In the genomic region with DNA sequence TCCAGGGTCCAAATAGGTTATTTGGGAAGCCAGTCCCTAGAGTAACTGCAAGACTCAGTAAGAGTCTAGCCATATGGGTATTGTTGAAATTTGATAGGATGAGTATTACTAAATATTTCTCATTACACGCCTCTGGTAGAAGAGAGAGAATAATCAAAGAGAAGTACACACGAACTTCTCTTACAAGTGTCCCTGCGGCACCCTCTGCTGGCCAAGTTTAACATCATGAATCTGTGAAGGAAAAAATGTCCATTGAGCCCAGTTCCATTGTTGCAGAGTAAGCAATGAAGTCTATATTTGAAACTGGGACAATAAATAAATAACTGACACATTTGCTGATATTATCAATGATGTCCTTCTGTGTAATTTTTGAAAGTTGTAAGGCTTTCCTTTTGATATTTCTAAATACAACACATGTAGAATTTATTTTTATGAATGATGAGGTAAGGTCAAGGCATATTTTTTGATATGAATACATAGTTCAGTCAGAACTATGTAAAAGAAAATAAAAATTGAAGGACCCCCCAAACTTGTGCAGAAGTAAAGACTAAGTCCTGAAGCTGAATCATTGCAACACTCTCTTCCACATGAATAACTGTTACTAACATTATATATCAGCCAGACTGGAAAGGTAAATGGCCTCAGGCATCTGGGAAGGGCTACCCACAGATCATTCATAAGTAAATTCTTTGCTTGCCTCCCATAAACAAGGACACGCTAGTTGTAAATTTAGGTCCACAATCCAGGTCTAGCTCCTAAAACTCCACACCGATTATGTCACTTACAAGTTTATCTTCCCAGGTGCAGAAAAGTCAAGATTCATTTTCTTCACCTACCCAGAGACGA, we compare ENCODE assay signal across 9 cellular contexts. TPM values are rescaled to one million over a fixed set of nuclear protein-coding genes. Genes with fewer than 3 reads are reported as not detected.
A peak's percentile ranks its signal among the peaks of the same experiment; 100 is the strongest.
DNase-seq lines count a peak whose midpoint lies in the region; ATAC-seq, FAIRE-seq and TF ChIP-seq lines count a peak whose summit lies in the region.
"Had no signal": no experiment of that assay in that cellular context is flagged by ENCODE, and none has a peak within 500 bp of the region (broad histone marks: within the 10 kb centered on the region; RNA-seq: fewer than 3 reads in every experiment).

No MANE protein-coding gene starts in this region.

- no peak overlapping the region for H4K8ac ChIP-seq in H9 (replicated peaks; ENCODE audit: insufficient read length, low read depth, low read length)

- BruUV-seq in K562 (replicated peaks; lab: Mats Ljungman, UMichigan) = no TSS peak

- TF ChIP-seq RAD21 in K562 (CRISPR knock-in tag; conservative IDR thresholded peaks at IDR 0.05 in 1 of 2, IDR thresholded peaks at IDR 0.05 in 1 of 2) = peak; percentile 75 to 86

- WGBS in H9 (ENCODE audit: extremely low coverage, insufficient read length, low lambda C conversion rate) = no CpG with 5 or more reads among the region's 6 CpGs
- 0% methylated on average over 6 of the region's 6 CpGs for WGBS in K562 (ENCODE audit: insufficient coverage, low coverage, missing lambda C conversion rate)
- 38 to 44% (median 38%) methylated on average over 6 of the region's 6 CpGs for WGBS in stomach, 5 donors

- no peak overlapping the region for H2BK5ac ChIP-seq in H9 (ENCODE audit: insufficient read length, low read length)

- no peaks in the 10 kb centered on the region for H3K27me3 Mint-ChIP-seq in H9 (ENCODE audit: low read depth)

- H3K27ac ChIP-seq in H9 (ENCODE audit: insufficient read length, low read depth, low read length) (no peak overlapping the region), K562 (ENCODE audit: extremely low read depth, low read depth, low read length) (no peak overlapping the region), keratinocyte (ENCODE audit: control insufficient read depth, insufficient read depth, low read length) (no peak overlapping the region), stomach (no peak overlapping the region)

- H3K14ac ChIP-seq in H9 (ENCODE audit: insufficient read depth, low read length) = no peak overlapping the region

- H3K9me3 ChIP-seq in H9 (ENCODE audit: control insufficient read depth, low read depth, low read length) = no peaks in the 10 kb centered on the region
- H3K9me3 ChIP-seq in K562 (replicated peaks; ENCODE audit: control insufficient read depth, insufficient read depth, low read depth, low read length) = no peaks in the 10 kb centered on the region
- no peaks in the 10 kb centered on the region for H3K9me3 ChIP-seq in keratinocyte (ENCODE audit: control insufficient read depth, low read depth, low read length)
- H3K9me3 ChIP-seq in stomach = no peaks in the 10 kb centered on the region

- no peak overlapping the region for H2AK5ac ChIP-seq in H9 (ENCODE audit: insufficient read length, low read length)

- no peaks in the 10 kb centered on the region for H3K79me1 ChIP-seq in H9 (ENCODE audit: insufficient read depth, low read depth, low read length, poor library complexity, severe bottlenecking)

- FAIRE-seq in K562 (lab: Jason Lieb, UNC) = peak; percentile 77
- FAIRE-seq in keratinocyte (lab: Jason Lieb, UNC) = peak; percentile 51

- no peaks in the 10 kb centered on the region for H3K9me3 Mint-ChIP-seq in H9
- H3K9me3 Mint-ChIP-seq: T-cell had no signal

- H2BK12ac ChIP-seq in H9 (ENCODE audit: insufficient read length, low read depth, low read length) = no peak overlapping the region

- H3K23ac ChIP-seq in H9 (ENCODE audit: insufficient read length, low read depth, low read length) = no peak overlapping the region

- no peaks in the 10 kb centered on the region for H3K27me3 ChIP-seq in H9 (ENCODE audit: insufficient read depth, low read length)
- no peaks in the 10 kb centered on the region for H3K27me3 ChIP-seq in K562 (ENCODE audit: control insufficient read depth in 2 of 2, insufficient read depth in 2 of 2, low read length in 2 of 2)
- no peaks in the 10 kb centered on the region for H3K27me3 ChIP-seq in keratinocyte (ENCODE audit: control insufficient read depth, extremely low read depth, insufficient read depth, low read length)
- no peaks in the 10 kb centered on the region for H3K27me3 ChIP-seq in stomach

- intact Hi-C loops in K562 (cut with micrococcal nuclease) = loop anchor here (1.0 to 10.0 kb wide), 4 partner anchors 140 to 817 kb away; partner anchors contain the start of gene OR51D1
- intact Hi-C loops in stomach (cut with DNase I; ENCODE audit: low total_unique reads) = loop anchor here (5.0 kb wide), 1 partner anchor 367 kb away; the partner anchor contains the start of gene OR51D1

- POLR2A ChIA-PET in K562 (lab: Yijun Ruan, JAX) = interaction anchor here (1.0 kb wide), 1 partner anchor 27 kb away, joined by 3 read pairs; no protein-coding TSS in a partner anchor

- no peaks in the 10 kb centered on the region for H3K4me1 ChIP-seq in H9 (ENCODE audit: insufficient read depth, low read length)
- H3K4me1 ChIP-seq in K562 (replicated peaks in 1 of 2; ENCODE audit: control insufficient read depth in 2 of 2, insufficient read depth in 2 of 2, low read length in 2 of 2) = no peaks in the 10 kb centered on the region
- H3K4me1 ChIP-seq in keratinocyte (ENCODE audit: control insufficient read depth, extremely low read depth, insufficient read depth, low read length) = peaks cover 4% of the 10 kb centered on the region
- no peaks in the 10 kb centered on the region for H3K4me1 ChIP-seq in stomach

- TF ChIP-seq CTCF in H9 (conservative IDR thresholded peaks at IDR 0.05) (peak; percentile 86), K562 (IDR thresholded peaks at IDR 0.05 in 2 of 3, conservative IDR thresholded peaks at IDR 0.05 in 1 of 3; ENCODE audit: insufficient read depth in 2 of 3, low read depth in 1 of 3, low read length in 3 of 3) (peak; percentile 65 to 76 (median 68); a peak in 4 of 6 replicates), keratinocyte (optimal IDR thresholded peaks at IDR 0.05 in 1 of 3, IDR thresholded peaks at IDR 0.05 in 1 of 3, conservative IDR thresholded peaks at IDR 0.05 in 1 of 3; ENCODE audit: extremely low read depth in 1 of 3, insufficient read depth in 2 of 3, low read length in 3 of 3) (peak; percentile 57 to 67 (median 60)), stomach (IDR thresholded peaks at IDR 0.05) (peak in 5 of 7 experiments; percentile 21 to 53 (median 42))

- no peak overlapping the region for H2BK20ac ChIP-seq in H9 (ENCODE audit: low read depth, low read length, poor library complexity, severe bottlenecking)

- dilution Hi-C loops in keratinocyte (cut with MboI; ENCODE audit: extremely low pct_ligation_motif_present, low sequenced_read_pairs) = no loop called here

- no peak overlapping the region for H3K56ac ChIP-seq in H9 (ENCODE audit: insufficient read length, low read depth, low read length)

- CTCF ChIA-PET in K562 (lab: Yijun Ruan, JAX; ENCODE audit: low intra/inter-chr PET ratio) = interaction anchor here (0.6 to 2.0 kb wide), 5 partner anchors 368 to 1246 kb away, joined by 3 to 7 read pairs (median 5); partner anchors contain the start of gene OR51D1

- H2BK120ac ChIP-seq in H9 (ENCODE audit: low read depth, low read length, poor library complexity, severe bottlenecking) = no peak overlapping the region

- H3K4me1 Mint-ChIP-seq in H9 = no peaks in the 10 kb centered on the region
- H3K4me1 Mint-ChIP-seq: T-cell had no signal

- H4K91ac ChIP-seq in H9 (ENCODE audit: insufficient read length, low read depth, low read length) = no peak overlapping the region

- H3K4me3 Mint-ChIP-seq in H9 = no peak overlapping the region
- H3K4me3 Mint-ChIP-seq: T-cell had no signal

- H3K79me2 ChIP-seq in H9 (ENCODE audit: insufficient read depth, low read length) (no peaks in the 10 kb centered on the region), K562 (ENCODE audit: control insufficient read depth, insufficient read depth, low read length) (no peaks in the 10 kb centered on the region), keratinocyte (ENCODE audit: control insufficient read depth, insufficient read depth, low read length) (no peaks in the 10 kb centered on the region)

- in situ Hi-C loops in K562 (cut with MboI) = loop anchor here (5.0 to 25.0 kb wide), 2 partner anchors 367 to 817 kb away; partner anchors contain the start of gene OR51D1

- peak; percentile 77 for DNase-seq in DMS53 treated with DMSO at 0.1 percent for 48 hours (lab: John Stamatoyannopoulos, UW; ENCODE audit: unreplicated experiment)
- peak; percentile 40 for DNase-seq in H9
- DNase-seq in NCI-H526 (lab: John Stamatoyannopoulos, UW) = peak; percentile 38 to 84
- peak; percentile 29 to 71 (median 36) for DNase-seq in K562 (ENCODE audit: extremely low read depth in 1 of 4, low spot score in 3 of 4)
- peak; percentile 56 for DNase-seq in keratinocyte (ENCODE audit: low read depth, low spot score)
- peak; percentile 72 for DNase-seq in stomach

- no peak overlapping the region for H3K4ac ChIP-seq in H9 (ENCODE audit: low read depth, low read length)

- no peaks in the 10 kb centered on the region for H3K23me2 ChIP-seq in H9 (ENCODE audit: insufficient read length, low read depth, low read length, poor library complexity, severe bottlenecking)

- H2AFZ ChIP-seq in H9 (ENCODE audit: low read length) (no peak overlapping the region), K562 (ENCODE audit: low read depth, low read length) (no peak overlapping the region), keratinocyte (ENCODE audit: control insufficient read depth, low read length) (no peak overlapping the region)

- H3K9ac ChIP-seq in H9 (ENCODE audit: extremely low read depth, insufficient read length, low read length) (no peak overlapping the region), K562 (ENCODE audit: insufficient read depth in 1 of 2, low read depth in 2 of 2, low read length in 2 of 2) (no peak overlapping the region), keratinocyte (ENCODE audit: control insufficient read depth, extremely low read depth, insufficient read depth, low read length) (no peak overlapping the region)

- ATAC-seq in K562 (peak; percentile 78), HG03139 (IDR thresholded peaks at IDR 0.05; ENCODE audit: unreplicated experiment) (no peak), HG03280 (IDR thresholded peaks at IDR 0.05; ENCODE audit: unreplicated experiment) (no peak)
- ATAC-seq: T-cell had no signal

- H3K36me3 Mint-ChIP-seq in H9 (ENCODE audit: insufficient read depth in 1 of 3, low read depth in 3 of 3) = no peaks in the 10 kb centered on the region
- H3K36me3 Mint-ChIP-seq: T-cell had no signal

- TF ChIP-seq POLR2A in K562 (conservative IDR thresholded peaks at IDR 0.05) (no peak), stomach (IDR thresholded peaks at IDR 0.05) (no peak)

- H3K4me3 ChIP-seq in K562 (no peak overlapping the region), keratinocyte (ENCODE audit: control insufficient read depth in 2 of 3, extremely low read depth in 1 of 3, insufficient read depth in 2 of 3, low read depth in 1 of 3, low read length in 3 of 3) (no peak overlapping the region), stomach (no peak overlapping the region)

- H3K4me2 ChIP-seq in H9 (ENCODE audit: insufficient read depth, insufficient read length, low read length) (no peak overlapping the region), K562 (ENCODE audit: insufficient read depth, low read length) (no peak overlapping the region), keratinocyte (ENCODE audit: control insufficient read depth, extremely low read depth, insufficient read depth, low read depth, low read length) (no peak overlapping the region)

- no peak overlapping the region for H4K5ac ChIP-seq in H9 (ENCODE audit: insufficient read length, low read depth, low read length)

- no peak overlapping the region for H2BK15ac ChIP-seq in H9 (ENCODE audit: low read depth, low read length)

- TF ChIP-seq EP300 in K562 (IDR thresholded peaks at IDR 0.05; ENCODE audit: low read length) (no peak), stomach (IDR thresholded peaks at IDR 0.05) (no peak)

- H3K36me3 ChIP-seq in K562 (ENCODE audit: control insufficient read depth, insufficient read depth, low read length) (no peaks in the 10 kb centered on the region), keratinocyte (ENCODE audit: control insufficient read depth in 2 of 2, extremely low read depth in 1 of 2, insufficient read depth in 2 of 2, low read length in 2 of 2) (no peaks in the 10 kb centered on the region), stomach (no peaks in the 10 kb centered on the region)

- no peak overlapping the region for H3K18ac ChIP-seq in H9 (ENCODE audit: insufficient read length, low read depth, low read length)

- H4K20me1 ChIP-seq in H9 (ENCODE audit: control insufficient read depth, insufficient read depth, insufficient read length) (no peaks in the 10 kb centered on the region), K562 (replicated peaks; ENCODE audit: control insufficient read depth, insufficient read depth, low read length) (no peaks in the 10 kb centered on the region), keratinocyte (ENCODE audit: control insufficient read depth, extremely low read depth, insufficient read depth, low read length) (no peaks in the 10 kb centered on the region)

- no peak overlapping the region for H3T11ph ChIP-seq in H9 (ENCODE audit: low read length)

- H3K9me1 ChIP-seq in K562 (ENCODE audit: control insufficient read depth, insufficient read depth, low read length) (no peaks in the 10 kb centered on the region), keratinocyte (ENCODE audit: control insufficient read depth, extremely low read depth, insufficient read depth, low read length) (no peaks in the 10 kb centered on the region)

- H3K27ac Mint-ChIP-seq in H9 = no peak overlapping the region
- H3K27ac Mint-ChIP-seq: T-cell had no signal

RNA-seq across cellular contexts. Expression of gene OR51L1, which starts 10.0 kb away (rescaled TPM):
- total RNA-seq in H9 (2021) = not detected in 2 replicates
- total RNA-seq in K562 (2011; cell fraction: chromatin; rRNA removed; ENCODE audit: low replicate concordance) = not detected in 2 replicates
- not detected in 2 replicates for total RNA-seq in K562 (2011; cell fraction: nucleolus; rRNA removed)
- not detected in 2 replicates for total RNA-seq in K562 (2011; cell fraction: nucleoplasm; rRNA removed)
- total RNA-seq in K562 (2014; rRNA removed) = not detected in 2 replicates
- not detected in 2 replicates for total RNA-seq in K562 (2014; rRNA removed; fragmentation: Illumina TruSeq; extraction: Trizol)
- not detected in 2 replicates for total RNA-seq in K562 (2015; rRNA removed; fragmentation: Illumina TruSeq; extraction: Trizol)
- not detected in 2 replicates for total RNA-seq in K562 (2021)
- polyA plus RNA-seq in K562 (2011; rRNA removed) = not detected in 2 replicates
- polyA plus RNA-seq in K562 (2011; cell fraction: cytosol; rRNA removed) = not detected in 2 replicates
- not detected in 2 replicates for polyA plus RNA-seq in K562 (2011; cell fraction: nucleus; rRNA removed)
- not detected in 2 replicates for polyA plus RNA-seq in K562 (2012)
- polyA plus RNA-seq in K562 (2014; fragmentation: Illumina TruSeq; extraction: Trizol) = not detected in 2 replicates
- not detected for polyA plus RNA-seq in K562 (2014; fragmentation: Nextera tagmentation; extraction: Ambion mirVana)
- not detected in 2 replicates for polyA plus RNA-seq in K562 (2014; rRNA removed)
- polyA minus RNA-seq in K562 (2011; rRNA and poly(A)+ RNA removed) = not detected in 2 replicates
- not detected in 2 replicates for polyA minus RNA-seq in K562 (2011; cell fraction: cytosol; rRNA and poly(A)+ RNA removed)
- polyA minus RNA-seq in K562 (2011; cell fraction: nucleus; rRNA and poly(A)+ RNA removed) = not detected in 2 replicates
- not detected in 3 replicates for polyA plus RNA-seq in keratinocyte
- polyA plus RNA-seq in keratinocyte (2011; ENCODE audit: low read depth) = not detected
- not detected in 2 replicates for polyA plus RNA-seq in keratinocyte (2011; cell fraction: cytosol; rRNA removed)
- not detected in 2 replicates for polyA plus RNA-seq in keratinocyte (2011; cell fraction: nucleus; rRNA removed)
- not detected in 2 replicates for polyA plus RNA-seq in keratinocyte (2012; ENCODE audit: low replicate concordance)
- polyA minus RNA-seq in keratinocyte = not detected in 3 replicates
- polyA minus RNA-seq in keratinocyte (2011; cell fraction: cytosol; rRNA and poly(A)+ RNA removed) = not detected
- polyA minus RNA-seq in keratinocyte (2011; cell fraction: nucleus; rRNA and poly(A)+ RNA removed) = not detected in 2 replicates
- total RNA-seq in stomach = not detected
- not detected for polyA plus RNA-seq in stomach
- total RNA-seq: T-cell had no signal

RNA-seq across cellular contexts. Expression of gene OR52J3, which starts 41.7 kb away (rescaled TPM):
- not detected in 2 replicates for total RNA-seq in H9 (2021)
- not detected in 2 replicates for total RNA-seq in K562 (2011; cell fraction: chromatin; rRNA removed; ENCODE audit: low replicate concordance)
- total RNA-seq in K562 (2011; cell fraction: nucleolus; rRNA removed) = not detected in 2 replicates
- total RNA-seq in K562 (2011; cell fraction: nucleoplasm; rRNA removed) = not detected in 2 replicates
- total RNA-seq in K562 (2014; rRNA removed) = not detected in 2 replicates
- total RNA-seq in K562 (2014; rRNA removed; fragmentation: Illumina TruSeq; extraction: Trizol) = not detected in 2 replicates
- total RNA-seq in K562 (2015; rRNA removed; fragmentation: Illumina TruSeq; extraction: Trizol) = not detected in 2 replicates
- not detected in 2 replicates for total RNA-seq in K562 (2021)
- not detected in 2 replicates for polyA plus RNA-seq in K562 (2011; rRNA removed)
- polyA plus RNA-seq in K562 (2011; cell fraction: cytosol; rRNA removed) = not detected in 2 replicates
- not detected in 2 replicates for polyA plus RNA-seq in K562 (2011; cell fraction: nucleus; rRNA removed)
- not detected in 2 replicates for polyA plus RNA-seq in K562 (2012)
- not detected in 2 replicates for polyA plus RNA-seq in K562 (2014; fragmentation: Illumina TruSeq; extraction: Trizol)
- polyA plus RNA-seq in K562 (2014; fragmentation: Nextera tagmentation; extraction: Ambion mirVana) = not detected
- not detected in 2 replicates for polyA plus RNA-seq in K562 (2014; rRNA removed)
- polyA minus RNA-seq in K562 (2011; rRNA and poly(A)+ RNA removed) = not detected in 2 replicates
- not detected in 2 replicates for polyA minus RNA-seq in K562 (2011; cell fraction: cytosol; rRNA and poly(A)+ RNA removed)
- not detected in 2 replicates for polyA minus RNA-seq in K562 (2011; cell fraction: nucleus; rRNA and poly(A)+ RNA removed)
- polyA plus RNA-seq in keratinocyte = not detected in 3 replicates
- polyA plus RNA-seq in keratinocyte (2011; ENCODE audit: low read depth) = not detected
- not detected in 2 replicates for polyA plus RNA-seq in keratinocyte (2011; cell fraction: cytosol; rRNA removed)
- not detected in 2 replicates for polyA plus RNA-seq in keratinocyte (2011; cell fraction: nucleus; rRNA removed)
- polyA plus RNA-seq in keratinocyte (2012; ENCODE audit: low replicate concordance) = not detected in 2 replicates
- polyA minus RNA-seq in keratinocyte = not detected in 3 replicates
- polyA minus RNA-seq in keratinocyte (2011; cell fraction: cytosol; rRNA and poly(A)+ RNA removed) = not detected
- not detected in 2 replicates for polyA minus RNA-seq in keratinocyte (2011; cell fraction: nucleus; rRNA and poly(A)+ RNA removed)
- total RNA-seq in stomach = not detected
- polyA plus RNA-seq in stomach = not detected
- total RNA-seq: T-cell had no signal

RNA-seq across cellular contexts. Expression of gene OR51A2, which starts 49.1 kb away (rescaled TPM):
- total RNA-seq in H9 (2021) (not detected in 2 replicates), K562 (2014; rRNA removed) (not detected in 2 replicates), K562 (2014; rRNA removed; fragmentation: Illumina TruSeq; extraction: Trizol) (not detected in 2 replicates), K562 (2015; rRNA removed; fragmentation: Illumina TruSeq; extraction: Trizol) (not detected in 2 replicates), K562 (2021) (not detected in 2 replicates), stomach (not detected)
- total RNA-seq in K562 (2011; cell fraction: chromatin; rRNA removed; ENCODE audit: low replicate concordance) = not detected in 2 replicates
- total RNA-seq in K562 (2011; cell fraction: nucleolus; rRNA removed) = not detected in 2 replicates
- total RNA-seq in K562 (2011; cell fraction: nucleoplasm; rRNA removed) = not detected in 2 replicates
- polyA plus RNA-seq in K562 (2011; rRNA removed) (not detected in 2 replicates), K562 (2014; fragmentation: Illumina TruSeq; extraction: Trizol) (not detected in 2 replicates), K562 (2014; fragmentation: Nextera tagmentation; extraction: Ambion mirVana) (not detected), K562 (2014; rRNA removed) (not detected in 2 replicates), keratinocyte (not detected in 3 replicates), stomach (not detected)
- polyA plus RNA-seq in K562 (2011; cell fraction: cytosol; rRNA removed) = not detected in 2 replicates
- polyA plus RNA-seq in K562 (2011; cell fraction: nucleus; rRNA removed) = not detected in 2 replicates
- polyA plus RNA-seq in K562 (2012) = not detected in 2 replicates
- not detected in 2 replicates for polyA minus RNA-seq in K562 (2011; rRNA and poly(A)+ RNA removed)
- polyA minus RNA-seq in K562 (2011; cell fraction: cytosol; rRNA and poly(A)+ RNA removed) = not detected in 2 replicates
- not detected in 2 replicates for polyA minus RNA-seq in K562 (2011; cell fraction: nucleus; rRNA and poly(A)+ RNA removed)
- polyA plus RNA-seq in keratinocyte (2011; ENCODE audit: low read depth) = not detected
- polyA plus RNA-seq in keratinocyte (2011; cell fraction: cytosol; rRNA removed) = not detected in 2 replicates
- not detected in 2 replicates for polyA plus RNA-seq in keratinocyte (2011; cell fraction: nucleus; rRNA removed)
- not detected in 2 replicates for polyA plus RNA-seq in keratinocyte (2012; ENCODE audit: low replicate concordance)
- not detected in 3 replicates for polyA minus RNA-seq in keratinocyte
- polyA minus RNA-seq in keratinocyte (2011; cell fraction: cytosol; rRNA and poly(A)+ RNA removed) = not detected
- not detected in 2 replicates for polyA minus RNA-seq in keratinocyte (2011; cell fraction: nucleus; rRNA and poly(A)+ RNA removed)
- total RNA-seq: T-cell had no signal

RNA-seq across cellular contexts. Expression of gene OR52E2, which starts 54.8 kb away (rescaled TPM):
- total RNA-seq in H9 (2021) (not detected in 2 replicates), K562 (2014; rRNA removed) (not detected in 2 replicates), K562 (2014; rRNA removed; fragmentation: Illumina TruSeq; extraction: Trizol) (not detected in 2 replicates), K562 (2015; rRNA removed; fragmentation: Illumina TruSeq; extraction: Trizol) (not detected in 2 replicates), K562 (2021) (not detected in 2 replicates), stomach (not detected)
- not detected in 2 replicates for total RNA-seq in K562 (2011; cell fraction: chromatin; rRNA removed; ENCODE audit: low replicate concordance)
- not detected in 2 replicates for total RNA-seq in K562 (2011; cell fraction: nucleolus; rRNA removed)
- not detected in 2 replicates for total RNA-seq in K562 (2011; cell fraction: nucleoplasm; rRNA removed)
- polyA plus RNA-seq in K562 (2011; rRNA removed) (not detected in 2 replicates), K562 (2014; fragmentation: Illumina TruSeq; extraction: Trizol) (not detected in 2 replicates), K562 (2014; fragmentation: Nextera tagmentation; extraction: Ambion mirVana) (not detected), K562 (2014; rRNA removed) (not detected in 2 replicates), keratinocyte (not detected in 3 replicates), stomach (not detected)
- polyA plus RNA-seq in K562 (2011; cell fraction: cytosol; rRNA removed) = not detected in 2 replicates
- not detected in 2 replicates for polyA plus RNA-seq in K562 (2011; cell fraction: nucleus; rRNA removed)
- polyA plus RNA-seq in K562 (2012) = not detected in 2 replicates
- polyA minus RNA-seq in K562 (2011; rRNA and poly(A)+ RNA removed) = not detected in 2 replicates
- polyA minus RNA-seq in K562 (2011; cell fraction: cytosol; rRNA and poly(A)+ RNA removed) = not detected in 2 replicates
- not detected in 2 replicates for polyA minus RNA-seq in K562 (2011; cell fraction: nucleus; rRNA and poly(A)+ RNA removed)
- polyA plus RNA-seq in keratinocyte (2011; ENCODE audit: low read depth) = not detected
- polyA plus RNA-seq in keratinocyte (2011; cell fraction: cytosol; rRNA removed) = not detected in 2 replicates
- not detected in 2 replicates for polyA plus RNA-seq in keratinocyte (2011; cell fraction: nucleus; rRNA removed)
- not detected in 2 replicates for polyA plus RNA-seq in keratinocyte (2012; ENCODE audit: low replicate concordance)
- polyA minus RNA-seq in keratinocyte = not detected in 3 replicates
- polyA minus RNA-seq in keratinocyte (2011; cell fraction: cytosol; rRNA and poly(A)+ RNA removed) = not detected
- polyA minus RNA-seq in keratinocyte (2011; cell fraction: nucleus; rRNA and poly(A)+ RNA removed) = not detected in 2 replicates
- total RNA-seq: T-cell had no signal

RNA-seq across cellular contexts. Expression of gene OR51A4, which starts 57.2 kb away (rescaled TPM):
- total RNA-seq in H9 (2021) (not detected in 2 replicates), K562 (2014; rRNA removed) (not detected in 2 replicates), K562 (2014; rRNA removed; fragmentation: Illumina TruSeq; extraction: Trizol) (not detected in 2 replicates), K562 (2015; rRNA removed; fragmentation: Illumina TruSeq; extraction: Trizol) (not detected in 2 replicates), K562 (2021) (not detected in 2 replicates), stomach (not detected)
- total RNA-seq in K562 (2011; cell fraction: chromatin; rRNA removed; ENCODE audit: low replicate concordance) = not detected in 2 replicates
- not detected in 2 replicates for total RNA-seq in K562 (2011; cell fraction: nucleolus; rRNA removed)
- not detected in 2 replicates for total RNA-seq in K562 (2011; cell fraction: nucleoplasm; rRNA removed)
- polyA plus RNA-seq in K562 (2011; rRNA removed) (not detected in 2 replicates), K562 (2014; fragmentation: Illumina TruSeq; extraction: Trizol) (not detected in 2 replicates), K562 (2014; fragmentation: Nextera tagmentation; extraction: Ambion mirVana) (not detected), K562 (2014; rRNA removed) (not detected in 2 replicates), keratinocyte (not detected in 3 replicates), stomach (not detected)
- not detected in 2 replicates for polyA plus RNA-seq in K562 (2011; cell fraction: cytosol; rRNA removed)
- not detected in 2 replicates for polyA plus RNA-seq in K562 (2011; cell fraction: nucleus; rRNA removed)
- polyA plus RNA-seq in K562 (2012) = not detected in 2 replicates
- polyA minus RNA-seq in K562 (2011; rRNA and poly(A)+ RNA removed) = not detected in 2 replicates
- not detected in 2 replicates for polyA minus RNA-seq in K562 (2011; cell fraction: cytosol; rRNA and poly(A)+ RNA removed)
- not detected in 2 replicates for polyA minus RNA-seq in K562 (2011; cell fraction: nucleus; rRNA and poly(A)+ RNA removed)
- polyA plus RNA-seq in keratinocyte (2011; ENCODE audit: low read depth) = not detected
- not detected in 2 replicates for polyA plus RNA-seq in keratinocyte (2011; cell fraction: cytosol; rRNA removed)
- not detected in 2 replicates for polyA plus RNA-seq in keratinocyte (2011; cell fraction: nucleus; rRNA removed)
- not detected in 2 replicates for polyA plus RNA-seq in keratinocyte (2012; ENCODE audit: low replicate concordance)
- not detected in 3 replicates for polyA minus RNA-seq in keratinocyte
- not detected for polyA minus RNA-seq in keratinocyte (2011; cell fraction: cytosol; rRNA and poly(A)+ RNA removed)
- polyA minus RNA-seq in keratinocyte (2011; cell fraction: nucleus; rRNA and poly(A)+ RNA removed) = not detected in 2 replicates
- total RNA-seq: T-cell had no signal
